In genomic region chr2:1518501-1518821, GRCh38 we compare ENCODE assay signal across 16 cellular contexts.
DNase-seq lines count a peak whose midpoint lies in the region; ATAC-seq lines count a peak whose summit lies in the region.
"Had no signal": no experiment of that assay in that cellular context is flagged by ENCODE, and none has a peak within 500 bp of the region (broad histone marks: within the 10 kb centered on the region; RNA-seq: fewer than 3 reads in every experiment).

No MANE protein-coding gene starts in this region.

- peaks cover 43% of the 10 kb centered on the region for H3K4me1 Mint-ChIP-seq in activated naive CD8-positive, alpha-beta T cell (ENCODE audit: low read depth)
- H3K4me1 Mint-ChIP-seq in activated naive CD8-positive, alpha-beta T cell treated with anti-CD3 and anti-CD28 coated beads for 36 hours, result peaks cover 17% of the 10 kb centered on the region
- peaks cover 18% of the 10 kb centered on the region for H3K4me1 Mint-ChIP-seq in activated CD8-positive, alpha-beta T cell treated with anti-CD3 and anti-CD28 coated beads, Interleukin-2, amount 10 ng/mL, durations not matched to agents 7 days and 5 days (ENCODE audit: low read depth)
- H3K4me1 Mint-ChIP-seq in naive thymus-derived CD8-positive, alpha-beta T cell, result peaks cover 19 to 28% (median 23%) of the 10 kb centered on the region in 4 donors

- H3K4me3 Mint-ChIP-seq in activated naive CD8-positive, alpha-beta T cell, result peak overlapping the region; percentile 24
- no peak overlapping the region for H3K4me3 Mint-ChIP-seq in activated naive CD8-positive, alpha-beta T cell treated with anti-CD3 and anti-CD28 coated beads for 36 hours
- H3K4me3 Mint-ChIP-seq in activated CD8-positive, alpha-beta T cell treated with anti-CD3 and anti-CD28 coated beads, Interleukin-2, amount 10 ng/mL, durations not matched to agents 7 days and 5 days, result no peak overlapping the region
- H3K4me3 Mint-ChIP-seq in naive thymus-derived CD8-positive, alpha-beta T cell, result peak overlapping the region in 8 of 10 donors; percentile 4 to 60 (median 50)
- H3K4me3 Mint-ChIP-seq: H9 had no signal

- no peaks in the 10 kb centered on the region for H3K27me3 Mint-ChIP-seq in activated naive CD8-positive, alpha-beta T cell
- no peaks in the 10 kb centered on the region for H3K27me3 Mint-ChIP-seq in activated naive CD8-positive, alpha-beta T cell treated with anti-CD3 and anti-CD28 coated beads for 36 hours
- H3K27me3 Mint-ChIP-seq in activated CD8-positive, alpha-beta T cell treated with anti-CD3 and anti-CD28 coated beads, Interleukin-2, amount 10 ng/mL, durations not matched to agents 7 days and 5 days (ENCODE audit: low read depth), result no peaks in the 10 kb centered on the region
- H3K27me3 Mint-ChIP-seq in naive thymus-derived CD8-positive, alpha-beta T cell, result no peaks in the 10 kb centered on the region

- POLR2A ChIA-PET in activated CD8-positive, alpha-beta T cell treated with anti-CD3 and anti-CD28 coated beads, Interleukin-2, amount 10 ng/mL, durations not matched to agents 7 days and 5 days (lab: Charles Lee), result no interaction called here
- POLR2A ChIA-PET in naive thymus-derived CD8-positive, alpha-beta T cell (lab: Charles Lee), result no interaction called here

- ATAC-seq in HG03103 (IDR thresholded peaks at IDR 0.05; ENCODE audit: low read depth, unreplicated experiment) (peak; percentile 46), HG02623 (IDR thresholded peaks at IDR 0.05; ENCODE audit: unreplicated experiment) (no peak)
- peak; percentile 53 for ATAC-seq in activated CD8-positive, alpha-beta T cell treated with anti-CD3 and anti-CD28 coated beads, Interleukin-2, amount 10 ng/mL, durations not matched to agents 7 days and 5 days
- peak; percentile 89 to 96 for ATAC-seq in naive thymus-derived CD8-positive, alpha-beta T cell

- H3K36me3 Mint-ChIP-seq in activated naive CD8-positive, alpha-beta T cell, result no peaks in the 10 kb centered on the region
- H3K36me3 Mint-ChIP-seq in activated naive CD8-positive, alpha-beta T cell treated with anti-CD3 and anti-CD28 coated beads for 36 hours, result no peaks in the 10 kb centered on the region
- no peaks in the 10 kb centered on the region for H3K36me3 Mint-ChIP-seq in activated CD8-positive, alpha-beta T cell treated with anti-CD3 and anti-CD28 coated beads, Interleukin-2, amount 10 ng/mL, durations not matched to agents 7 days and 5 days (ENCODE audit: low read depth)
- H3K36me3 Mint-ChIP-seq in naive thymus-derived CD8-positive, alpha-beta T cell, result no peaks in the 10 kb centered on the region

- DNase-seq in activated naive CD8-positive, alpha-beta T cell treated with anti-CD3 and anti-CD28 coated beads for 36 hours, result no peak
- DNase-seq in activated CD8-positive, alpha-beta T cell treated with anti-CD3 and anti-CD28 coated beads, Interleukin-2, amount 10 ng/mL, durations not matched to agents 7 days and 5 days, result no peak
- DNase-seq in naive thymus-derived CD8-positive, alpha-beta T cell, result peak in 7 of 10 donors; percentile 8 to 71 (median 45)
- no peak for DNase-seq in activated effector memory CD4-positive, alpha-beta T cell treated with Interleukin-2 at 50 U/mL for 16 hours
- DNase-seq in NCI-H1105 treated with DMSO at 0.1 percent for 48 hours (lab: John Stamatoyannopoulos, UW), result no peak
- DNase-seq: activated CD8-positive, alpha-beta memory T cell treated with anti-CD3 and anti-CD28 coated beads for 24 hours; cerebellar nuclear complex; DMS153; H9; NCI-H1930; NCI-H510A; stimulated activated CD4-positive, alpha-beta T cell treated with anti-CD3 and anti-CD28 coated beads, Interleukin-4, amount 100 ng/mL, for 24 hours; stimulated activated CD8-positive, alpha-beta memory T cell treated with anti-CD3 and anti-CD28 coated beads, Interleukin-4, amount 100 ng/mL, for 48 hours had no signal

- CTCF ChIA-PET in activated CD8-positive, alpha-beta T cell treated with anti-CD3 and anti-CD28 coated beads, Interleukin-2, amount 10 ng/mL, durations not matched to agents 7 days and 5 days (lab: Charles Lee), result no interaction called here

- H3K27ac Mint-ChIP-seq in activated naive CD8-positive, alpha-beta T cell, result peak overlapping the region; percentile 87
- H3K27ac Mint-ChIP-seq in activated naive CD8-positive, alpha-beta T cell treated with anti-CD3 and anti-CD28 coated beads for 36 hours, result no peak overlapping the region
- peak overlapping the region; percentile 73 for H3K27ac Mint-ChIP-seq in activated CD8-positive, alpha-beta T cell treated with anti-CD3 and anti-CD28 coated beads, Interleukin-2, amount 10 ng/mL, durations not matched to agents 7 days and 5 days
- peak overlapping the region; percentile 78 to 92 (median 87) for H3K27ac Mint-ChIP-seq in naive thymus-derived CD8-positive, alpha-beta T cell

- H3K9me3 Mint-ChIP-seq in activated naive CD8-positive, alpha-beta T cell (ENCODE audit: low read depth), result no peaks in the 10 kb centered on the region
- H3K9me3 Mint-ChIP-seq in activated naive CD8-positive, alpha-beta T cell treated with anti-CD3 and anti-CD28 coated beads for 36 hours, result no peaks in the 10 kb centered on the region
- no peaks in the 10 kb centered on the region for H3K9me3 Mint-ChIP-seq in activated CD8-positive, alpha-beta T cell treated with anti-CD3 and anti-CD28 coated beads, Interleukin-2, amount 10 ng/mL, durations not matched to agents 7 days and 5 days (ENCODE audit: insufficient read depth)
- H3K9me3 Mint-ChIP-seq in naive thymus-derived CD8-positive, alpha-beta T cell, result no peaks in the 10 kb centered on the region
- H3K9me3 Mint-ChIP-seq: H9 had no signal

Comparison
In these comparisons a context has a peak if more than half of its experiments do, and no peak if none do; other contexts are left out.
1. H3K4me3 Mint-ChIP-seq: peak in activated naive CD8-positive, alpha-beta T cell (single experiment) and naive thymus-derived CD8-positive, alpha-beta T cell (8 of 10); none in activated naive CD8-positive, alpha-beta T cell treated with anti-CD3 and anti-CD28 coated beads for 36 hours (single experiment) and activated CD8-positive, alpha-beta T cell treated with anti-CD3 and anti-CD28 coated beads, Interleukin-2, amount 10 ng/mL, durations not matched to agents 7 days and 5 days (single experiment).
2. DNase-seq: peak in naive thymus-derived CD8-positive, alpha-beta T cell (7 of 10); none in activated naive CD8-positive, alpha-beta T cell treated with anti-CD3 and anti-CD28 coated beads for 36 hours (single experiment), activated CD8-positive, alpha-beta T cell treated with anti-CD3 and anti-CD28 coated beads, Interleukin-2, amount 10 ng/mL, durations not matched to agents 7 days and 5 days (single experiment), activated effector memory CD4-positive, alpha-beta T cell treated with Interleukin-2 at 50 U/mL for 16 hours (single experiment) and NCI-H1105 treated with DMSO at 0.1 percent for 48 hours (single experiment).